In genomic region chr7:25775999-25776736, GRCh38 we compare ENCODE assay signal across 1 cellular context.
TF ChIP-seq lines count a peak whose summit lies in the region.

No MANE protein-coding gene starts in this region.

TF ChIP-seq in GM23338, 12 proteins besides CTCF, POLR2A, EP300 and RAD21:
- TF ChIP-seq REST (IDR thresholded peaks at IDR 0.05; ENCODE audit: unreplicated experiment) = no peak
- TF ChIP-seq ZNF114 (CRISPR knock-in tag; IDR thresholded peaks at IDR 0.05) = no peak
- no peak for TF ChIP-seq NANOG (IDR thresholded peaks at IDR 0.05; ENCODE audit: borderline replicate concordance)
- no peak for TF ChIP-seq EZH2 (IDR thresholded peaks at IDR 0.05; ENCODE audit: low read depth, unreplicated experiment)
